In the genomic region with DNA sequence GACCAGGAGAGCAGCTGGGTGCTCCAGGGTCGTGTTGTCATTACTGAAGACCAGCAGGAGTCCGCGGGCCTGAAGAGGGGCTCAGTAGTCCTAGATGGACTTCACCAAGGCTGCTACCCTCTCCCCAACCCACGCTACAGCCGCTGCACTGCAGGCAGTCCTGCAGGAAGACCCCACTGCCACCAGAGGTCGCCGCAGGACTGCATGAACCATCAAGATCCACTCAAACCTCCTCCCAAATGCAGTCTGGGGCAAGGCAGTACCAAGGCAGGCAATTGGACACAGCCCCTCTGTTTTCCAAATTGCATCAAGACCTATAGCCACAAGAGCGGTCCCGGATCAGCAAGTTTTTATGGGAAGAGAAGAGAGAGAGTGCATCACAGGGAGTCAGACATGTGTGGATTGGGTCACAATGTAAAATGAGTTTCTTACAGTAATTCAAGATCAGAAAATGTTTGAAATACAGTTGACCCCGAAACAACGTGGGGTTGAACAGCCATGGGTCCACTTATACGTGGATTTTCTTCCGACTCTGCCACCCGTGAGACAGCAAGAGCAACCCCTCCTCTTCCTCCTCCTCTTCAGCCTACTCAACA, we compare ENCODE assay signal across 8 cellular contexts. TPM values are rescaled to one million over a fixed set of nuclear protein-coding genes. Genes with fewer than 3 reads are reported as not detected.
DNase-seq lines count a peak whose midpoint lies in the region; ATAC-seq, FAIRE-seq and TF ChIP-seq lines count a peak whose summit lies in the region.

No MANE protein-coding gene starts in this region.

- H3K4me1 ChIP-seq in Karpas-422 (ENCODE audit: low read length): no peaks in the 10 kb centered on the region
- no peaks in the 10 kb centered on the region for H3K4me1 ChIP-seq in parathyroid adenoma
- H3K4me1 ChIP-seq in upper lobe of left lung: no peaks in the 10 kb centered on the region

- DNase-seq in Karpas-422: peak; percentile 88
- DNase-seq in SHP77 treated with DMSO at 0.1 percent for 48 hours (lab: John Stamatoyannopoulos, UW): peak; percentile 21
- DNase-seq in activated effector memory CD4-positive, alpha-beta T cell treated with anti-CD3 and anti-CD28 coated beads, Interleukin-2, amount 50 U/mL, for 16 hours: peak; percentile 89
- peak; percentile 77 for DNase-seq in germinal center (ENCODE audit: low spot score)
- DNase-seq in upper lobe of left lung: peak; percentile 33 to 78

- H3K9me3 ChIP-seq in Karpas-422 (ENCODE audit: low read length) (no peaks in the 10 kb centered on the region), parathyroid adenoma (ENCODE audit: control insufficient read depth, low read length) (no peaks in the 10 kb centered on the region), upper lobe of left lung (no peaks in the 10 kb centered on the region)

- no peak overlapping the region for H3K4me3 ChIP-seq in Karpas-422 (ENCODE audit: low read length)
- H3K4me3 ChIP-seq in parathyroid adenoma (ENCODE audit: low read depth, low read length): no peak overlapping the region
- no peak overlapping the region for H3K4me3 ChIP-seq in upper lobe of left lung

- ATAC-seq in GM21737 (IDR thresholded peaks at IDR 0.05; ENCODE audit: unreplicated experiment) (peak; percentile 62), upper lobe of left lung (ENCODE audit: low FRiP score in 2 of 2) (peak; percentile 87 to 95)

- H4K20me1 ChIP-seq in Karpas-422 (ENCODE audit: insufficient read depth, low read depth, low read length): no peaks in the 10 kb centered on the region

- H3K36me3 ChIP-seq in Karpas-422 (ENCODE audit: insufficient read depth, low read length) (no peaks in the 10 kb centered on the region), parathyroid adenoma (ENCODE audit: control insufficient read depth, insufficient read depth, low read length) (no peaks in the 10 kb centered on the region), upper lobe of left lung (peaks cover 0 to 34% (median 24%) of the 10 kb centered on the region in 4 donors)

- H3K27ac ChIP-seq in Karpas-422 (ENCODE audit: low read length) (no peak overlapping the region), parathyroid adenoma (no peak overlapping the region), upper lobe of left lung (no peak overlapping the region)

- no peak overlapping the region for H3K4me2 ChIP-seq in Karpas-422 (ENCODE audit: low read depth, low read length, poor library complexity, severe bottlenecking)
- no peak overlapping the region for H3K4me2 ChIP-seq in parathyroid adenoma (ENCODE audit: low read length)

- H3K9me2 ChIP-seq in Karpas-422 (replicated peaks; ENCODE audit: insufficient read depth, low read length): no peaks in the 10 kb centered on the region

- peak; percentile 66 for FAIRE-seq in G401.6 (lab: Jason Lieb, UNC)

- no peak for TF ChIP-seq EP300 in upper lobe of left lung (IDR thresholded peaks at IDR 0.05)

- 36 to 38% methylated on average over 9 to 14 of the region's 14 CpGs for WGBS in upper lobe of left lung, 2 donors

- no peak for TF ChIP-seq POLR2A in upper lobe of left lung (IDR thresholded peaks at IDR 0.05)

- no peak overlapping the region for H3K9ac ChIP-seq in Karpas-422 (ENCODE audit: low read length)
- H3K9ac ChIP-seq in parathyroid adenoma: no peak overlapping the region

- H3K27me3 ChIP-seq in Karpas-422 (ENCODE audit: low read length): no peaks in the 10 kb centered on the region
- no peaks in the 10 kb centered on the region for H3K27me3 ChIP-seq in parathyroid adenoma (ENCODE audit: control insufficient read depth, insufficient read depth, low read length)
- no peaks in the 10 kb centered on the region for H3K27me3 ChIP-seq in upper lobe of left lung

- H2AFZ ChIP-seq in Karpas-422 (ENCODE audit: low read length): no peak overlapping the region
- no peak overlapping the region for H2AFZ ChIP-seq in parathyroid adenoma

- peak; percentile 98 for TF ChIP-seq CTCF in parathyroid adenoma (IDR thresholded peaks at IDR 0.05)
- peak; percentile 91 to 97 (median 94) for TF ChIP-seq CTCF in upper lobe of left lung (IDR thresholded peaks at IDR 0.05)

- H3K79me2 ChIP-seq in Karpas-422 (ENCODE audit: low read length) (no peaks in the 10 kb centered on the region), parathyroid adenoma (no peaks in the 10 kb centered on the region)

RNA-seq across cellular contexts. Expression of a gene that starts 46.7 kb away (rescaled TPM):
- not detected in 2 replicates for total RNA-seq in Karpas-422 (2014; rRNA removed; shearing (Covaris generic); ENCODE audit: low replicate concordance)
- total RNA-seq in upper lobe of left lung: 10 to 100 TPM; 15.9 to 97.4 (median 24.5) TPM

RNA-seq across cellular contexts. Expression of a gene that starts 58.7 kb away (rescaled TPM):
- total RNA-seq in Karpas-422 (2014; rRNA removed; shearing (Covaris generic); ENCODE audit: low replicate concordance): not detected in 2 replicates
- total RNA-seq in upper lobe of left lung: 100 to 1,000 TPM; 134 to 673 (median 360) TPM

Comparison
In these comparisons a context has a peak if more than half of its experiments do, and no peak if none do; other contexts are left out.
1. DNase-seq: peak in every context shown above with its lines; median percentile 89 in activated effector memory CD4-positive, alpha-beta T cell treated with anti-CD3 and anti-CD28 coated beads, Interleukin-2, amount 50 U/mL, for 16 hours; 88 in Karpas-422; 77 in germinal center; 56 in upper lobe of left lung; 21 in SHP77 treated with DMSO at 0.1 percent for 48 hours.
2. RNA of a gene that starts 46.7 kb away (total RNA-seq): 15.9 to 97.4 TPM in upper lobe of left lung; not detected in Karpas-422; every median in the first group is over 10 times any median in the second.
3. RNA of a gene that starts 58.7 kb away (total RNA-seq): 134 to 673 TPM in upper lobe of left lung; not detected in Karpas-422; every median in the first group is over 100 times any median in the second.